ENCODE assay signal across 8 cellular contexts in the genomic region with DNA sequence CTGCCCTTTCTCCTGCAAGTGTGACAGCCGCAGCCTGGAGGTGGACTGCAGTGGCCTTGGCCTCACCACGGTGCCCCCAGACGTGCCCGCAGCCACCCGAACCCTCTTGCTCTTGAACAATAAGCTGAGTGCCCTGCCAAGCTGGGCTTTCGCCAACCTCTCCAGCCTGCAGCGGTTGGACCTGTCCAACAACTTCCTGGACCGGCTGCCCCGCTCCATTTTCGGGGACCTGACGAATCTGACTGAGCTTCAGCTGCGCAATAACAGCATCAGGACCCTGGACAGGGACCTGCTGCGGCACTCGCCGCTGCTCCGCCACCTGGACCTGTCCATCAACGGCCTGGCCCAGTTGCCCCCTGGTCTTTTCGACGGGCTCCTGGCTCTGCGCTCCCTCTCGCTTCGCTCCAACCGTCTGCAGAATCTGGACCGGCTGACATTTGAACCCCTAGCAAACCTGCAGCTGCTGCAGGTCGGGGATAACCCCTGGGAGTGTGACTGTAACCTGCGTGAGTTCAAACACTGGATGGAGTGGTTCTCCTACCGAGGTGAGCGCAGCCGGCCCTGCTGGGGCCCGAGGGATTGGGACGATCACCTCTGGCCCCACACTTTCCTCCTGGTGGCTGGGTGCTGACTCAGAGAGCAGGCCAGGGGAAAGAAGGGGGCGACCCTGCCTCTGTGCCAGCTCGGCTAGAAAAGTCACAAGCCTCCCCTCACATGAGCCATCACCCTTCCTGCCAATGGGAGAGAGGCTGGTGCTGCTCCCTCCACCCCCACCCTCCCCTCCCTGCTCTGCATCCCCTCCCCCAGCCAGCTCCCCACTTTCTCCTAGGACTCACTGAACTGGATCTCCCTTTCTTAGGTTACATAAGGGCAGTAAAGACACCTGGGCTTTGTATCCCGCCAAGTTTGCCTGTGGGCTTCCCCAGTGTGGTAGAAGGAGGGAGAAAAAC. TPM values are rescaled to one million over a fixed set of nuclear protein-coding genes. Genes with fewer than 3 reads are reported as not detected.
DNase-seq lines count a peak whose midpoint lies in the region; TF ChIP-seq lines count a peak whose summit lies in the region.

No MANE protein-coding gene starts in this region.

- H3K4me3 ChIP-seq in adipocyte (ENCODE audit: low read length), result no peak overlapping the region
- peak overlapping the region; percentile 10; the same call in 1 of the 2 replicates for H3K4me3 ChIP-seq in iPS DF 6.9 (ENCODE audit: low read length)
- H3K4me3 ChIP-seq in thyroid gland (replicated peaks in 1 of 3), result no peak overlapping the region

- TF ChIP-seq CTCF in thyroid gland (IDR thresholded peaks at IDR 0.05), result no peak

- no peaks in the 10 kb centered on the region for H3K36me3 Mint-ChIP-seq in activated CD4-positive, alpha-beta T cell treated with anti-CD3 and anti-CD28 coated beads, Interleukin-2, amount 10 ng/mL, durations not matched to agents 24 days and 14 days (ENCODE audit: low read depth)

- H3K27me3 Mint-ChIP-seq in activated CD4-positive, alpha-beta T cell treated with anti-CD3 and anti-CD28 coated beads, Interleukin-2, amount 10 ng/mL, durations not matched to agents 24 days and 14 days, result peaks cover 18% of the 10 kb centered on the region

- WGBS in iPS DF 6.9 (ENCODE audit: insufficient coverage, insufficient read length), result no CpG with 5 or more reads among the region's 34 CpGs
- 13 to 15% methylated on average over 12 to 33 of the region's 34 CpGs for WGBS in thyroid gland, 2 donors

- H3K27ac ChIP-seq in iPS DF 6.9 (ENCODE audit: low read length), result no peak overlapping the region
- H3K27ac ChIP-seq in thyroid gland, result no peak overlapping the region

- H3K27ac Mint-ChIP-seq in activated CD4-positive, alpha-beta T cell treated with anti-CD3 and anti-CD28 coated beads, Interleukin-2, amount 10 ng/mL, durations not matched to agents 24 days and 14 days, result no peak overlapping the region

- H3K9ac ChIP-seq in adipocyte (ENCODE audit: low read length), result no peak overlapping the region

- H3K27me3 ChIP-seq in adipocyte (replicated peaks; ENCODE audit: control insufficient read depth, insufficient read depth, low read length) (peaks cover 75% of the 10 kb centered on the region), iPS DF 6.9 (ENCODE audit: control insufficient read depth, insufficient read depth, low read length) (no peaks in the 10 kb centered on the region), thyroid gland (no peaks in the 10 kb centered on the region)

- no peaks in the 10 kb centered on the region for H3K4me1 Mint-ChIP-seq in activated CD4-positive, alpha-beta T cell treated with anti-CD3 and anti-CD28 coated beads, Interleukin-2, amount 10 ng/mL, durations not matched to agents 24 days and 14 days

- DNase-seq in activated CD4-positive, alpha-beta T cell treated with anti-CD3 and anti-CD28 coated beads, Interleukin-2, amount 10 ng/mL, durations not matched to agents 24 days and 14 days, result peak; percentile 76
- DNase-seq in activated CD4-positive, alpha-beta T cell treated with anti-CD3 and anti-CD28 coated beads, Interleukin-2, amount 50 U/mL, for 4 hours, result no peak
- DNase-seq in adipocyte (ENCODE audit: low read depth), result peak; percentile 74
- peak; percentile 80 for DNase-seq in iPS DF 6.9 (ENCODE audit: low read depth, low spot score)
- peak; percentile 96 to 97 for DNase-seq in thyroid gland
- no peak for DNase-seq in NCI-H1436 treated with DMSO at 0.1 percent for 48 hours (lab: John Stamatoyannopoulos, UW)
- DNase-seq in NCI-H1930 (lab: John Stamatoyannopoulos, UW), result no peak
- no peak for DNase-seq in OCI-M1 (lab: John Stamatoyannopoulos, UW)

- H3K9me3 ChIP-seq in adipocyte (ENCODE audit: control insufficient read depth, low read length), result no peaks in the 10 kb centered on the region
- H3K9me3 ChIP-seq in iPS DF 6.9 (ENCODE audit: control insufficient read depth, insufficient read depth, low read length), result no peaks in the 10 kb centered on the region
- H3K9me3 ChIP-seq in thyroid gland, result no peaks in the 10 kb centered on the region

- intact Hi-C loops in activated CD4-positive, alpha-beta T cell treated with anti-CD3 and anti-CD28 coated beads, Interleukin-2, amount 10 ng/mL, durations not matched to agents 24 days and 14 days (cut with micrococcal nuclease), result no loop called here
- intact Hi-C loops in thyroid gland (cut with DNase I), result no loop called here

- H3K4me1 ChIP-seq in adipocyte (ENCODE audit: control insufficient read depth, insufficient read depth, low read length) (no peaks in the 10 kb centered on the region), iPS DF 6.9 (ENCODE audit: control insufficient read depth, insufficient read depth, low read length) (0 out of 2 replicates have a peak, but pooled peaks cover 1% of the 10 kb centered on the region), thyroid gland (peaks cover 4 to 9% of the 10 kb centered on the region in 2 donors)

- no peaks in the 10 kb centered on the region for H3K9me3 Mint-ChIP-seq in activated CD4-positive, alpha-beta T cell treated with anti-CD3 and anti-CD28 coated beads, Interleukin-2, amount 10 ng/mL, durations not matched to agents 24 days and 14 days

- no peak for TF ChIP-seq POLR2A in thyroid gland (IDR thresholded peaks at IDR 0.05)

- no peaks in the 10 kb centered on the region for H3K36me3 ChIP-seq in adipocyte (ENCODE audit: control insufficient read depth, insufficient read depth, low read length, severe bottlenecking)
- no peaks in the 10 kb centered on the region for H3K36me3 ChIP-seq in iPS DF 6.9 (ENCODE audit: control insufficient read depth, insufficient read depth, low read length)
- no peaks in the 10 kb centered on the region for H3K36me3 ChIP-seq in thyroid gland

- no peak overlapping the region for H3K4me3 Mint-ChIP-seq in activated CD4-positive, alpha-beta T cell treated with anti-CD3 and anti-CD28 coated beads, Interleukin-2, amount 10 ng/mL, durations not matched to agents 24 days and 14 days

RNA-seq across cellular contexts. Expression of gene LRTM2, which starts 10.9 kb away (rescaled TPM):
- total RNA-seq in activated CD4-positive, alpha-beta T cell treated with anti-CD3 and anti-CD28 coated beads, Interleukin-2, amount 10 ng/mL, durations not matched to agents 24 days and 14 days, result 0.05 and 0.16 TPM in 2 replicates
- not detected for total RNA-seq in thyroid gland

Comparison
In these comparisons a context has a peak if more than half of its experiments do, and no peak if none do; other contexts are left out.
1. DNase-seq: peak in activated CD4-positive, alpha-beta T cell treated with anti-CD3 and anti-CD28 coated beads, Interleukin-2, amount 10 ng/mL, durations not matched to agents 24 days and 14 days (single experiment), adipocyte (single experiment), iPS DF 6.9 (single experiment) and thyroid gland (2 of 2); none in activated CD4-positive, alpha-beta T cell treated with anti-CD3 and anti-CD28 coated beads, Interleukin-2, amount 50 U/mL, for 4 hours (0 of 2), NCI-H1436 treated with DMSO at 0.1 percent for 48 hours (single experiment), NCI-H1930 (0 of 2) and OCI-M1 (single experiment).